In the genomic region with DNA sequence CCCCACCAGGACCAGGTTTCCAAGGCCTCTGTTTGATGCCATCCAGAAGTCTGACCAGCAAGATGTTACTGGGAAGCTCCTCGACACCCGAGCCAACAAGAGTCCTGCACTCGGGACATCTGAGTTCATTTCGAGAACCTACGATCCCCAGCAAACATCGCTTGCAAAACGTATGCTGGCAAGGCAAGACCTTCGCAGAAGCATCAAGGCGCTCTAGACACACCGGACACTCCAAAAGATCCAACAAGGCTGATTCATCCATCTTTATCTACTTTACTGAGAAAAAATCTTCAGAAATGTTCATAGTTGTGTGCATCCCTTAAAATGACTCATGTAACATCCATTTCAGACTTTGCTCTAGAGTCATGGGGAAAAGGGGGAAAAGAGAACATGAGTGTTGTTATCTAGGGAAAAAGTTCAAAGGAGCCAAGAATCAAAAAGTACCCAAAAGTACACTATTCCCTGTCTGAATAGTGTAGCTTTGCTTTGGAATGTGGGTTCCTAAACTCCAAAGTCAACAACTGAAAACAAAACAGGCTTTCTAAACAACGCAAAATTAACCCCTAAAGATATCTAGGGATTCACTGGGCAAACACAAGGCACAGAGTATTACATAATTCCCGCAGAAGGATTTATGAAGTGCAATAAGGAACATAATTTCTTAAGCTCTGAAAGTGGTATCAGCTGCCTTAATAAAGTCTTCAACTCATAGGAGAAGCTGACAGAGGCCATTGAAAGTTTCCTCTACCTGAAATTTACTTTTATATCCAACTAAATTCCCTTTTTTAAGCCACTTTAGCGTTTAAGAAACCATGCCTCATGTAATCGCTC, we compare ENCODE assay signal across 8 cellular contexts. TPM values are rescaled to one million over a fixed set of nuclear protein-coding genes. Genes with fewer than 3 reads are reported as not detected.
DNase-seq lines count a peak whose midpoint lies in the region; ATAC-seq and TF ChIP-seq lines count a peak whose summit lies in the region.

No MANE protein-coding gene starts in this region.

- no peak overlapping the region for H3K27ac Mint-ChIP-seq in CD4-positive, alpha-beta memory T cell
- H3K27ac Mint-ChIP-seq in chondrocyte (ENCODE audit: unreplicated experiment) = peak overlapping the region; percentile 88

- no peak for TF ChIP-seq CTCF in LNCaP clone FGC (IDR thresholded peaks at IDR 0.05; ENCODE audit: control insufficient read depth, extremely low read depth, insufficient read depth)
- no peak for TF ChIP-seq CTCF in chondrocyte (IDR thresholded peaks at IDR 0.05)

- peaks cover 44 to 55% of the 10 kb centered on the region in 2 donors for H3K27me3 Mint-ChIP-seq in CD4-positive, alpha-beta memory T cell
- H3K27me3 Mint-ChIP-seq in chondrocyte (ENCODE audit: low read depth) = no peaks in the 10 kb centered on the region

- H3K9me3 ChIP-seq in CD4-positive, alpha-beta memory T cell (ENCODE audit: control insufficient read depth in 1 of 2, low read length in 2 of 2) = no peaks in the 10 kb centered on the region
- no peaks in the 10 kb centered on the region for H3K9me3 ChIP-seq in mucosa of rectum (ENCODE audit: control insufficient read depth in 2 of 2, low read length in 2 of 2)

- H3K4me3 Mint-ChIP-seq in CD4-positive, alpha-beta memory T cell = peak overlapping the region; percentile 1 to 72 (median 42)
- H3K4me3 Mint-ChIP-seq in chondrocyte (ENCODE audit: unreplicated experiment) = peak overlapping the region; percentile 91

- H3K9ac ChIP-seq in mucosa of rectum (ENCODE audit: low read depth in 1 of 2, low read length in 2 of 2) = peak overlapping the region; percentile 92 to 96

- POLR2A ChIA-PET in CD4-positive, alpha-beta memory T cell (lab: Charles Lee; ENCODE audit: partially characterized antibody) = no interaction called here

- no peaks in the 10 kb centered on the region for H3K36me3 Mint-ChIP-seq in CD4-positive, alpha-beta memory T cell
- H3K36me3 Mint-ChIP-seq in chondrocyte (ENCODE audit: low read depth) = peaks cover 10% of the 10 kb centered on the region

- no peaks in the 10 kb centered on the region for H3K36me3 ChIP-seq in CD4-positive, alpha-beta memory T cell (ENCODE audit: insufficient read depth, low read length)
- H3K36me3 ChIP-seq in mucosa of rectum (ENCODE audit: control insufficient read depth in 2 of 2, insufficient read depth in 2 of 2, low read length in 2 of 2) = peaks cover 0 to 4% of the 10 kb centered on the region in 2 donors

- no peak overlapping the region for H3K27ac ChIP-seq in CD4-positive, alpha-beta memory T cell (ENCODE audit: low read depth, low read length)
- peak overlapping the region; percentile 92 to 95 for H3K27ac ChIP-seq in mucosa of rectum (ENCODE audit: low read depth in 2 of 2, low read length in 2 of 2)

- peaks cover 0 to 3% (median 0%) of the 10 kb centered on the region in 8 donors for H3K9me3 Mint-ChIP-seq in CD4-positive, alpha-beta memory T cell
- no peaks in the 10 kb centered on the region for H3K9me3 Mint-ChIP-seq in chondrocyte (ENCODE audit: low read depth)

- peaks cover 10% of the 10 kb centered on the region for H3K4me1 ChIP-seq in CD4-positive, alpha-beta memory T cell (ENCODE audit: insufficient read depth, low read length)
- H3K4me1 ChIP-seq in mucosa of rectum (ENCODE audit: control insufficient read depth in 2 of 2, insufficient read depth in 2 of 2, low read length in 2 of 2) = peaks cover 4 to 28% of the 10 kb centered on the region in 2 donors

- no peak for DNase-seq in CD4-positive, alpha-beta memory T cell
- DNase-seq in LNCaP clone FGC (ENCODE audit: low read depth) (no peak), chondrocyte (ENCODE audit: low spot score) (no peak), NCI-H2081 (lab: John Stamatoyannopoulos, UW) (no peak), epidermal melanocyte (ENCODE audit: insufficient read length, low spot score) (no peak)
- DNase-seq in activated naive CD4-positive, alpha-beta T cell treated with Interleukin-2 at 50 U/mL for 16 hours = no peak

- no peak overlapping the region for H3K4me3 ChIP-seq in CD4-positive, alpha-beta memory T cell (ENCODE audit: low read length in 2 of 2)
- H3K4me3 ChIP-seq in LNCaP clone FGC (ENCODE audit: low read depth, low read length) = peak overlapping the region; percentile 79
- H3K4me3 ChIP-seq in mucosa of rectum (ENCODE audit: low read length in 2 of 2) = peak overlapping the region; percentile 85 to 90

- peaks cover 23% of the 10 kb centered on the region for H3K27me3 ChIP-seq in CD4-positive, alpha-beta memory T cell (ENCODE audit: insufficient read depth, low read length)
- H3K27me3 ChIP-seq in mucosa of rectum (ENCODE audit: control insufficient read depth in 2 of 2, insufficient read depth in 2 of 2, low read length in 2 of 2) = no peaks in the 10 kb centered on the region

- CTCF ChIA-PET in CD4-positive, alpha-beta memory T cell (lab: Charles Lee; ENCODE audit: partially characterized antibody) = interaction anchor here (0.7 kb wide), 1 partner anchor 345 kb away, joined by 3 read pairs; no protein-coding TSS in a partner anchor

- H3K4me1 Mint-ChIP-seq in CD4-positive, alpha-beta memory T cell = peaks cover 3 to 16% (median 4%) of the 10 kb centered on the region in 4 donors
- H3K4me1 Mint-ChIP-seq in chondrocyte (ENCODE audit: low read depth) = peaks cover 60% of the 10 kb centered on the region

- no peak for ATAC-seq in GM19324 (IDR thresholded peaks at IDR 0.05; ENCODE audit: low FRiP score, unreplicated experiment)

- intact Hi-C loops in CD4-positive, alpha-beta memory T cell (cut with micrococcal nuclease) = no loop called here

RNA-seq across cellular contexts. Expression of a gene that starts 1.6 kb away (rescaled TPM):
- total RNA-seq in CD4-positive, alpha-beta memory T cell = under 1 TPM in 1 of 2 experiments, not detected in 1; 0.15 TPM
- polyA plus RNA-seq in CD4-positive, alpha-beta memory T cell = under 1 TPM in 1 of 2 donors, not detected in 1; 0.11 TPM
- total RNA-seq in chondrocyte = 21.8 to 28.1 TPM (median 25.2 TPM) in 3 replicates

Comparison
In these comparisons a context has a peak if more than half of its experiments do, and no peak if none do; other contexts are left out.
1. H3K4me3 ChIP-seq: peak in LNCaP clone FGC (single experiment) and mucosa of rectum (2 of 2); none in CD4-positive, alpha-beta memory T cell (0 of 2).
2. RNA of a gene that starts 1.6 kb away (total RNA-seq): 21.8 to 28.1 TPM in chondrocyte; 0.15 TPM in CD4-positive, alpha-beta memory T cell; every median in the first group is over 10 times any median in the second.